21 cellular contexts compared by ENCODE assay signal in genomic region chr10:46077141-46077554, GRCh38. TPM values are rescaled to one million over a fixed set of nuclear protein-coding genes. Genes with fewer than 3 reads are reported as not detected.
A peak's percentile ranks its signal among the peaks of the same experiment; 100 is the strongest.
DNase-seq lines count a peak whose midpoint lies in the region; ATAC-seq and TF ChIP-seq lines count a peak whose summit lies in the region.
"Had no signal": no experiment of that assay in that cellular context is flagged by ENCODE, and none has a peak within 500 bp of the region (broad histone marks: within the 10 kb centered on the region; RNA-seq: fewer than 3 reads in every experiment).

No MANE protein-coding gene starts in this region.

- TF ChIP-seq CTCF in choroid plexus epithelial cell (conservative IDR thresholded peaks at IDR 0.05; ENCODE audit: low read depth, low read length) = no peak

- intact Hi-C loops in activated naive CD4-positive, alpha-beta T cell treated with anti-CD3 and anti-CD28 coated beads for 36 hours (cut with micrococcal nuclease) = no loop called here

- H3K27me3 ChIP-seq in thymus (ENCODE audit: control insufficient read depth, insufficient read depth) = no peaks in the 10 kb centered on the region
- H3K27me3 ChIP-seq: testis had no signal

- no peaks in the 10 kb centered on the region for H3K9me3 ChIP-seq in thymus (ENCODE audit: control insufficient read depth)
- H3K9me3 ChIP-seq: esophagus squamous epithelium, testis had no signal

- no peak overlapping the region for H3K4me3 Mint-ChIP-seq in activated naive CD4-positive, alpha-beta T cell treated with anti-CD3 and anti-CD28 coated beads for 36 hours
- H3K4me3 Mint-ChIP-seq in activated CD4-positive, alpha-beta memory T cell treated with anti-CD3 and anti-CD28 coated beads, Interleukin-2, amount 10 ng/mL, durations not matched to agents 7 days and 5 days = no peak overlapping the region
- H3K4me3 Mint-ChIP-seq: mesothelial cell of epicardium had no signal

- no peaks in the 10 kb centered on the region for H3K27me3 Mint-ChIP-seq in activated naive CD4-positive, alpha-beta T cell treated with anti-CD3 and anti-CD28 coated beads for 36 hours (ENCODE audit: low read depth)
- H3K27me3 Mint-ChIP-seq in activated CD4-positive, alpha-beta memory T cell treated with anti-CD3 and anti-CD28 coated beads, Interleukin-2, amount 10 ng/mL, durations not matched to agents 7 days and 5 days = no peaks in the 10 kb centered on the region

- H3K4me1 Mint-ChIP-seq in activated naive CD4-positive, alpha-beta T cell treated with anti-CD3 and anti-CD28 coated beads for 36 hours (ENCODE audit: low read depth) = peaks cover 21% of the 10 kb centered on the region
- H3K4me1 Mint-ChIP-seq in activated CD4-positive, alpha-beta memory T cell treated with anti-CD3 and anti-CD28 coated beads, Interleukin-2, amount 10 ng/mL, durations not matched to agents 7 days and 5 days = peaks cover 5% of the 10 kb centered on the region
- H3K4me1 Mint-ChIP-seq: mesothelial cell of epicardium had no signal

- peak overlapping the region; percentile 50 for H3K27ac Mint-ChIP-seq in activated naive CD4-positive, alpha-beta T cell treated with anti-CD3 and anti-CD28 coated beads for 36 hours
- peak overlapping the region in 1 of 2 donors; percentile 15 for H3K27ac Mint-ChIP-seq in activated naive CD4-positive, alpha-beta T cell treated with anti-CD3 and anti-CD28 coated beads, Interleukin-2, amount 50 U/mL, for 72 hours
- no peak overlapping the region for H3K27ac Mint-ChIP-seq in activated CD4-positive, alpha-beta memory T cell treated with anti-CD3 and anti-CD28 coated beads, Interleukin-2, amount 10 ng/mL, durations not matched to agents 7 days and 5 days
- H3K27ac Mint-ChIP-seq: mesothelial cell of epicardium had no signal

- no peaks in the 10 kb centered on the region for H3K36me3 ChIP-seq in thymus (ENCODE audit: control insufficient read depth, insufficient read depth)
- H3K36me3 ChIP-seq: esophagus squamous epithelium had no signal

- CTCF ChIA-PET in activated naive CD4-positive, alpha-beta T cell treated with anti-CD3 and anti-CD28 coated beads for 36 hours (lab: Charles Lee) = no interaction called here
- CTCF ChIA-PET in activated CD4-positive, alpha-beta memory T cell treated with anti-CD3 and anti-CD28 coated beads, Interleukin-2, amount 10 ng/mL, durations not matched to agents 7 days and 5 days (lab: Charles Lee) = interaction anchor here (1.1 to 2.1 kb wide), 2 partner anchors 30 to 48 kb away, joined by 4 to 7 read pairs; no protein-coding TSS in a partner anchor

- no peak overlapping the region for H3K4me3 ChIP-seq in choroid plexus epithelial cell (ENCODE audit: low read depth, low read length)
- no peak overlapping the region for H3K4me3 ChIP-seq in thymus (ENCODE audit: low read length)
- H3K4me3 ChIP-seq: esophagus squamous epithelium, GM12878, testis had no signal

- no peak for DNase-seq in activated naive CD4-positive, alpha-beta T cell treated with anti-CD3 and anti-CD28 coated beads for 36 hours
- DNase-seq in activated naive CD4-positive, alpha-beta T cell treated with anti-CD3 and anti-CD28 coated beads, Interleukin-2, amount 50 U/mL, for 72 hours (ENCODE audit: low spot score in 2 of 2) = no peak
- DNase-seq in NOMO-1 (lab: John Stamatoyannopoulos, UW; ENCODE audit: unreplicated experiment in 2 of 2) (peak; percentile 85 to 99), choroid plexus epithelial cell (ENCODE audit: low read depth) (peak; percentile 63), NCI-H2196 (lab: John Stamatoyannopoulos, UW; ENCODE audit: unreplicated experiment) (no peak)
- no peak for DNase-seq in activated CD4-positive, alpha-beta memory T cell treated with anti-CD3 and anti-CD28 coated beads, Interleukin-2, amount 10 ng/mL, durations not matched to agents 7 days and 5 days
- DNase-seq in effector CD8-positive, alpha-beta T cell (lab: John Stamatoyannopoulos, UW) = no peak
- DNase-seq: activated CD8-positive, alpha-beta memory T cell treated with anti-CD3 and anti-CD28 coated beads, Interleukin-2, amount 50 U/mL, for 4 hours; amniotic stem cell; cortex of kidney; DMS79; esophagus squamous epithelium; NCI-H187 treated with DMSO at 0.1 percent for 48 hours; NCI-H526 treated with DMSO at 0.1 percent for 48 hours; testis had no signal

- POLR2A ChIA-PET in activated CD4-positive, alpha-beta memory T cell treated with anti-CD3 and anti-CD28 coated beads, Interleukin-2, amount 10 ng/mL, durations not matched to agents 7 days and 5 days (lab: Charles Lee) = no interaction called here

- no peaks in the 10 kb centered on the region for H3K36me3 Mint-ChIP-seq in activated naive CD4-positive, alpha-beta T cell treated with anti-CD3 and anti-CD28 coated beads for 36 hours (ENCODE audit: low read depth)
- no peaks in the 10 kb centered on the region for H3K36me3 Mint-ChIP-seq in activated naive CD4-positive, alpha-beta T cell treated with anti-CD3 and anti-CD28 coated beads, Interleukin-2, amount 50 U/mL, for 72 hours
- no peaks in the 10 kb centered on the region for H3K36me3 Mint-ChIP-seq in activated CD4-positive, alpha-beta memory T cell treated with anti-CD3 and anti-CD28 coated beads, Interleukin-2, amount 10 ng/mL, durations not matched to agents 7 days and 5 days (ENCODE audit: low read depth)
- H3K36me3 Mint-ChIP-seq: mesothelial cell of epicardium had no signal

- no peaks in the 10 kb centered on the region for H3K9me3 Mint-ChIP-seq in activated naive CD4-positive, alpha-beta T cell treated with anti-CD3 and anti-CD28 coated beads for 36 hours
- no peaks in the 10 kb centered on the region for H3K9me3 Mint-ChIP-seq in activated naive CD4-positive, alpha-beta T cell treated with anti-CD3 and anti-CD28 coated beads, Interleukin-2, amount 50 U/mL, for 72 hours
- no peaks in the 10 kb centered on the region for H3K9me3 Mint-ChIP-seq in activated CD4-positive, alpha-beta memory T cell treated with anti-CD3 and anti-CD28 coated beads, Interleukin-2, amount 10 ng/mL, durations not matched to agents 7 days and 5 days

- WGBS in thymus = 15% methylated on average over 4 of the region's 4 CpGs

- H3K4me1 ChIP-seq in thymus (ENCODE audit: control insufficient read depth, insufficient read depth, low read length) = peaks cover 22% of the 10 kb centered on the region
- H3K4me1 ChIP-seq: esophagus squamous epithelium, testis had no signal

- no peak for ATAC-seq in activated naive CD4-positive, alpha-beta T cell treated with anti-CD3 and anti-CD28 coated beads, Interleukin-2, amount 50 U/mL, for 72 hours
- ATAC-seq: GM12878 had no signal

- peak overlapping the region; percentile 77 for H3K27ac ChIP-seq in thymus (ENCODE audit: low read depth)
- H3K27ac ChIP-seq: esophagus squamous epithelium, RWPE1, testis had no signal

RNA-seq across cellular contexts. Expression of gene MSMB, which starts 31.1 kb away (rescaled TPM):
- total RNA-seq in activated naive CD4-positive, alpha-beta T cell treated with anti-CD3 and anti-CD28 coated beads for 36 hours = not detected
- total RNA-seq in activated naive CD4-positive, alpha-beta T cell treated with anti-CD3 and anti-CD28 coated beads, Interleukin-2, amount 50 U/mL, for 72 hours = not detected
- 8.6 TPM for polyA plus RNA-seq in thymus
- total RNA-seq in activated CD4-positive, alpha-beta memory T cell treated with anti-CD3 and anti-CD28 coated beads, Interleukin-2, amount 10 ng/mL, durations not matched to agents 7 days and 5 days = not detected
- total RNA-seq: GM12878, mesothelial cell of epicardium, osteoblast had no signal
- polyA plus RNA-seq: AG04450, GM12878 had no signal

RNA-seq across cellular contexts. Expression of gene NCOA4, which starts 46.7 kb away (rescaled TPM):
- total RNA-seq in activated naive CD4-positive, alpha-beta T cell treated with anti-CD3 and anti-CD28 coated beads for 36 hours = 10 to 100 TPM; 74.2 to 75.0 TPM
- 100 to 1,000 TPM in 1 of 2 donors, 10 to 100 TPM in 1; 90.0 to 128 TPM for total RNA-seq in activated naive CD4-positive, alpha-beta T cell treated with anti-CD3 and anti-CD28 coated beads, Interleukin-2, amount 50 U/mL, for 72 hours
- polyA plus RNA-seq in thymus = 75.2 TPM
- 100 to 1,000 TPM; 104 to 105 TPM for total RNA-seq in activated CD4-positive, alpha-beta memory T cell treated with anti-CD3 and anti-CD28 coated beads, Interleukin-2, amount 10 ng/mL, durations not matched to agents 7 days and 5 days

Comparison
In these comparisons a context has a peak if more than half of its experiments do, and no peak if none do; other contexts are left out.
1. DNase-seq: peak in NOMO-1 (2 of 2) and choroid plexus epithelial cell (single experiment); none in activated naive CD4-positive, alpha-beta T cell treated with anti-CD3 and anti-CD28 coated beads for 36 hours (single experiment), activated naive CD4-positive, alpha-beta T cell treated with anti-CD3 and anti-CD28 coated beads, Interleukin-2, amount 50 U/mL, for 72 hours (0 of 2), activated CD4-positive, alpha-beta memory T cell treated with anti-CD3 and anti-CD28 coated beads, Interleukin-2, amount 10 ng/mL, durations not matched to agents 7 days and 5 days (single experiment), effector CD8-positive, alpha-beta T cell (single experiment) and NCI-H2196 (single experiment).